1 cellular context compared by ENCODE assay signal in the genomic region with DNA sequence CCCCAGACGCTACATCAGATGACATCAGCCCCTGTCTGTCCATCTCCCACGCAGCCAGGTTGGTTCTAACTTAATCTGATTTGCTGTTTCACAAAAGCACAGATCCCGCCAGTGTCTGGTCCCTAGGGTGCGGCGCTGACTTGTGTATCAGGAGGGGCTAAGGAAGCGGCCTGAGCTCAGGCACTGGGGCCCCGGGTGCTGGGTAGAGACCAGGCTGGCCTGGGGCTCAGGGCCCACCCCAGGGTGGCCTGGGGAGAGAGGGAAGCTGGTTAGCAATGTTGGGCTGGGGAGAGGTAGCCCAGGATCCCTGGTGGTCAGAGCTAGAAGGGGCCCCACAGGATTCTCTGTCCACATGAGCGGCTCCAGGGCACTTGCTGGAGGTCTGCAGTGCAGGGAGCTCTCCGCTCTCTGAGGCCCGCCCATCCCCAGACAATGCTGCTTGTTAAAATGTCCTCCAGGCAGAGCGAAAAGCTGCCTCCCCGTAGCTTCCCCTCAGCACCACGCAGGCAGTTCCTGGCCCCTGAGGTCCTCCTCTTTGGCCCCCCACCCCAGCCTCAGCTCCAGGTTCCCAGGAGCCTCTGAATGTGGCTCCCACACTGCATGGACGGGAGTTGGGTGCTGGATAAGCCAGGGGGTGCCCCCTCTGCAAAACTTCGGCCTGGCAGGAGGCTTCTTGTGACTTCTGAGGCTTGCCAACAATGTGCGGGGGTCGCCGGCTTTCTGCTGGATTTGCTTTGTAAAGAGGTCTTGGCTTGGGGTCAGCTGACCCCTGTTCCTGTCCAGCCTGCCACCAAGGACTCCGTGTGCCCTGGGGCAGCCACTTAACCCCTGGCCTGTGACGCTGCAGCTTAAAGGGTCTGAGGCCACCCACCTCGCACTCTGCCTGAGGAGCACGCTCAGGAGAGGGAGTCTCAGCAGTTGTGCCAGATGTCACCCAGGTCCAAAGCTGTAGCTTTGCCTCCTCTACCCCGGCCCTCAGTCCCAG.
TF ChIP-seq lines count a peak whose summit lies in the region.

No MANE protein-coding gene starts in this region.

TF ChIP-seq in GM23338, 12 proteins besides CTCF, POLR2A, EP300 and RAD21 (continued from another document):
- TF ChIP-seq POLR2AphosphoS5 (IDR thresholded peaks at IDR 0.05; ENCODE audit: low read depth), result no peak
- TF ChIP-seq, protein P1, sequence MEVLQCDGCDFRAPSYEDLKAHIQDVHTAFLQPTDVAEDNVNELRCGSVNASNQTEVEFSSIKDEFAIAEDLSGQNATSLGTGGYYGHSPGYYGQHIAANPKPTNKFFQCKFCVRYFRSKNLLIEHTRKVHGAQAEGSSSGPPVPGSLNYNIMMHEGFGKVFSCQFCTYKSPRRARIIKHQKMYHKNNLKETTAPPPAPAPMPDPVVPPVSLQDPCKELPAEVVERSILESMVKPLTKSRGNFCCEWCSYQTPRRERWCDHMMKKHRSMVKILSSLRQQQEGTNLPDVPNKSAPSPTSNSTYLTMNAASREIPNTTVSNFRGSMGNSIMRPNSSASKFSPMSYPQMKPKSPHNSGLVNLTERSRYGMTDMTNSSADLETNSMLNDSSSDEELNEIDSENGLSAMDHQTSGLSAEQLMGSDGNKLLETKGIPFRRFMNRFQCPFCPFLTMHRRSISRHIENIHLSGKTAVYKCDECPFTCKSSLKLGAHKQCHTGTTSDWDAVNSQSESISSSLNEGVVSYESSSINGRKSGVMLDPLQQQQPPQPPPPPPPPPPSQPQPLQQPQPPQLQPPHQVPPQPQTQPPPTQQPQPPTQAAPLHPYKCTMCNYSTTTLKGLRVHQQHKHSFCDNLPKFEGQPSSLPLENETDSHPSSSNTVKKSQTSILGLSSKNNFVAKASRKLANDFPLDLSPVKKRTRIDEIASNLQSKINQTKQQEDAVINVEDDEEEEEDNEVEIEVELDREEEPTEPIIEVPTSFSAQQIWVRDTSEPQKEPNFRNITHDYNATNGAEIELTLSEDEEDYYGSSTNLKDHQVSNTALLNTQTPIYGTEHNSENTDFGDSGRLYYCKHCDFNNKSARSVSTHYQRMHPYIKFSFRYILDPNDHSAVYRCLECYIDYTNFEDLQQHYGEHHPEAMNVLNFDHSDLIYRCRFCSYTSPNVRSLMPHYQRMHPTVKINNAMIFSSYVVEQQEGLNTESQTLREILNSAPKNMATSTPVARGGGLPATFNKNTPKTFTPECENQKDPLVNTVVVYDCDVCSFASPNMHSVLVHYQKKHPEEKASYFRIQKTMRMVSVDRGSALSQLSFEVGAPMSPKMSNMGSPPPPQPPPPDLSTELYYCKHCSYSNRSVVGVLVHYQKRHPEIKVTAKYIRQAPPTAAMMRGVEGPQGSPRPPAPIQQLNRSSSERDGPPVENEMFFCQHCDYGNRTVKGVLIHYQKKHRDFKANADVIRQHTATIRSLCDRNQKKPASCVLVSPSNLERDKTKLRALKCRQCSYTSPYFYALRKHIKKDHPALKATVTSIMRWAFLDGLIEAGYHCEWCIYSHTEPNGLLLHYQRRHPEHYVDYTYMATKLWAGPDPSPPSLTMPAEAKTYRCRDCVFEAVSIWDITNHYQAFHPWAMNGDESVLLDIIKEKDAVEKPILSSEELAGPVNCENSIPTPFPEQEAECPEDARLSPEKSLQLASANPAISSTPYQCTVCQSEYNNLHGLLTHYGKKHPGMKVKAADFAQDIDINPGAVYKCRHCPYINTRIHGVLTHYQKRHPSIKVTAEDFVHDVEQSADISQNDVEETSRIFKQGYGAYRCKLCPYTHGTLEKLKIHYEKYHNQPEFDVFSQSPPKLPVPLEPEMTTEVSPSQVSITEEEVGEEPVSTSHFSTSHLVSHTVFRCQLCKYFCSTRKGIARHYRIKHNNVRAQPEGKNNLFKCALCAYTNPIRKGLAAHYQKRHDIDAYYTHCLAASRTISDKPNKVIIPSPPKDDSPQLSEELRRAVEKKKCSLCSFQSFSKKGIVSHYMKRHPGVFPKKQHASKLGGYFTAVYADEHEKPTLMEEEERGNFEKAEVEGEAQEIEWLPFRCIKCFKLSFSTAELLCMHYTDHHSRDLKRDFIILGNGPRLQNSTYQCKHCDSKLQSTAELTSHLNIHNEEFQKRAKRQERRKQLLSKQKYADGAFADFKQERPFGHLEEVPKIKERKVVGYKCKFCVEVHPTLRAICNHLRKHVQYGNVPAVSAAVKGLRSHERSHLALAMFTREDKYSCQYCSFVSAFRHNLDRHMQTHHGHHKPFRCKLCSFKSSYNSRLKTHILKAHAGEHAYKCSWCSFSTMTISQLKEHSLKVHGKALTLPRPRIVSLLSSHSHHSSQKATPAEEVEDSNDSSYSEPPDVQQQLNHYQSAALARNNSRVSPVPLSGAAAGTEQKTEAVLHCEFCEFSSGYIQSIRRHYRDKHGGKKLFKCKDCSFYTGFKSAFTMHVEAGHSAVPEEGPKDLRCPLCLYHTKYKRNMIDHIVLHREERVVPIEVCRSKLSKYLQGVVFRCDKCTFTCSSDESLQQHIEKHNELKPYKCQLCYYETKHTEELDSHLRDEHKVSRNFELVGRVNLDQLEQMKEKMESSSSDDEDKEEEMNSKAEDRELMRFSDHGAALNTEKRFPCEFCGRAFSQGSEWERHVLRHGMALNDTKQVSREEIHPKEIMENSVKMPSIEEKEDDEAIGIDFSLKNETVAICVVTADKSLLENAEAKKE (CRISPR knock-in tag; IDR thresholded peaks at IDR 0.05), result no peak
- TF ChIP-seq, protein P2, sequence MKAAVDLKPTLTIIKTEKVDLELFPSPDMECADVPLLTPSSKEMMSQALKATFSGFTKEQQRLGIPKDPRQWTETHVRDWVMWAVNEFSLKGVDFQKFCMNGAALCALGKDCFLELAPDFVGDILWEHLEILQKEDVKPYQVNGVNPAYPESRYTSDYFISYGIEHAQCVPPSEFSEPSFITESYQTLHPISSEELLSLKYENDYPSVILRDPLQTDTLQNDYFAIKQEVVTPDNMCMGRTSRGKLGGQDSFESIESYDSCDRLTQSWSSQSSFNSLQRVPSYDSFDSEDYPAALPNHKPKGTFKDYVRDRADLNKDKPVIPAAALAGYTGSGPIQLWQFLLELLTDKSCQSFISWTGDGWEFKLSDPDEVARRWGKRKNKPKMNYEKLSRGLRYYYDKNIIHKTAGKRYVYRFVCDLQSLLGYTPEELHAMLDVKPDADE (IDR thresholded peaks at IDR 0.05), result no peak
- no peak for TF ChIP-seq ZNF331 (CRISPR knock-in tag; IDR thresholded peaks at IDR 0.05; ENCODE audit: low read depth)
